ENCODE assay signal across 19 cellular contexts in genomic region chr4:181672751-181673150, GRCh38.
DNase-seq lines count a peak whose midpoint lies in the region; ATAC-seq, FAIRE-seq and TF ChIP-seq lines count a peak whose summit lies in the region.
"Had no signal": no experiment of that assay in that cellular context is flagged by ENCODE, and none has a peak within 500 bp of the region (broad histone marks: within the 10 kb centered on the region; RNA-seq: fewer than 3 reads in every experiment).

No MANE protein-coding gene starts in this region.

- ATAC-seq in A549 (no peak), GM23338 (no peak)
- ATAC-seq: CD8-positive, alpha-beta T cell had no signal

- no peaks in the 10 kb centered on the region for H3K79me2 ChIP-seq in GM23338 (replicated peaks; ENCODE audit: insufficient read depth)

- no peaks in the 10 kb centered on the region for H3K9me2 ChIP-seq in GM23338 (ENCODE audit: insufficient read depth)

- H3K4me1 Mint-ChIP-seq in GM23338, result no peaks in the 10 kb centered on the region
- H3K4me1 Mint-ChIP-seq: B cell; CD4-positive, CD25-positive, alpha-beta regulatory T cell had no signal

- H3K4me1 ChIP-seq in A549 (no peaks in the 10 kb centered on the region), GM23338 (ENCODE audit: insufficient read depth) (no peaks in the 10 kb centered on the region), esophagus squamous epithelium (no peaks in the 10 kb centered on the region)
- H3K4me1 ChIP-seq: BLaER1, Caco-2 had no signal

- POLR2A ChIA-PET in A549 (lab: Yijun Ruan, JAX), result no interaction called here

- no peak overlapping the region for H2AFZ ChIP-seq in GM23338

- TF ChIP-seq EP300 in A549 (IDR thresholded peaks at IDR 0.05), result no peak

- no peak overlapping the region for H3K4me3 ChIP-seq in A549
- no peak overlapping the region for H3K4me3 ChIP-seq in GM23338
- H3K4me3 ChIP-seq in esophagus squamous epithelium, result no peak overlapping the region
- H3K4me3 ChIP-seq: BLaER1 had no signal

- peak overlapping the region; percentile 77; the same call in 1 of the 2 replicates for H3K27ac Mint-ChIP-seq in GM23338
- H3K27ac Mint-ChIP-seq: B cell; CD4-positive, CD25-positive, alpha-beta regulatory T cell; CD8-positive, alpha-beta T cell had no signal

- no peaks in the 10 kb centered on the region for H3K36me3 Mint-ChIP-seq in GM23338 (ENCODE audit: low read depth)
- H3K36me3 Mint-ChIP-seq: CD4-positive, CD25-positive, alpha-beta regulatory T cell; CD8-positive, alpha-beta T cell had no signal

- no peak overlapping the region for H3K27ac ChIP-seq in A549
- H3K27ac ChIP-seq in GM23338 (ENCODE audit: low read depth), result no peak overlapping the region
- H3K27ac ChIP-seq in esophagus squamous epithelium, result no peak overlapping the region
- H3K27ac ChIP-seq: BLaER1, C4-2B had no signal

- 10% methylated on average over 2 of the region's 2 CpGs for WGBS in A549 (ENCODE audit: missing lambda C conversion rate)
- WGBS in esophagus squamous epithelium, 2 donors, result 77 to 85% methylated on average over 2 of the region's 2 CpGs

- TF ChIP-seq RAD21 in A549 (conservative IDR thresholded peaks at IDR 0.05 in 1 of 2, IDR thresholded peaks at IDR 0.05 in 1 of 2), result no peak

- H3K4me2 ChIP-seq in A549, result no peak overlapping the region
- no peak overlapping the region for H3K4me2 ChIP-seq in GM23338
- H3K4me2 ChIP-seq: BLaER1 had no signal

- no peaks in the 10 kb centered on the region for H3K27me3 Mint-ChIP-seq in GM23338 (ENCODE audit: insufficient read depth, low read depth, poor library complexity)
- H3K27me3 Mint-ChIP-seq: B cell; CD4-positive, CD25-positive, alpha-beta regulatory T cell had no signal

- H3K9me3 Mint-ChIP-seq in GM23338, result no peaks in the 10 kb centered on the region

- H3K36me3 ChIP-seq in GM23338 (ENCODE audit: insufficient read depth) (no peaks in the 10 kb centered on the region), esophagus squamous epithelium (no peaks in the 10 kb centered on the region)
- H3K36me3 ChIP-seq: BLaER1 had no signal

- CTCF ChIA-PET in A549 (lab: Yijun Ruan, JAX), result interaction anchor here (0.6 kb wide), 1 partner anchor 10 kb away, joined by 3 read pairs; no protein-coding TSS in a partner anchor

- no peaks in the 10 kb centered on the region for H3K9me3 ChIP-seq in A549
- no peaks in the 10 kb centered on the region for H3K9me3 ChIP-seq in esophagus squamous epithelium
- H3K9me3 ChIP-seq: BLaER1, Caco-2 had no signal

- DNase-seq in A549 (ENCODE audit: low read depth in 1 of 2, low spot score in 1 of 2), result no peak
- no peak for DNase-seq in GM23338 (ENCODE audit: low spot score)
- peak; percentile 52 for DNase-seq in SK-MEL-5 (ENCODE audit: low read depth, low spot score)
- no peak for DNase-seq in DMS79 (lab: John Stamatoyannopoulos, UW)
- DNase-seq in esophagus squamous epithelium (lab: John Stamatoyannopoulos, UW), result no peak
- DNase-seq in NCI-H2171 (lab: John Stamatoyannopoulos, UW), result no peak
- DNase-seq: Caco-2; CD4-positive, CD25-positive, alpha-beta regulatory T cell; CD8-positive, alpha-beta T cell; DMS153; GF-D8; GOT3; H7; HCEC 1CT had no signal

- H3K4me3 Mint-ChIP-seq in GM23338, result no peak overlapping the region
- H3K4me3 Mint-ChIP-seq: B cell; CD4-positive, CD25-positive, alpha-beta regulatory T cell; CD8-positive, alpha-beta T cell had no signal

- no peaks in the 10 kb centered on the region for H3F3A ChIP-seq in GM23338 (replicated peaks; ENCODE audit: low read depth)

- H3K27me3 ChIP-seq in GM23338 (ENCODE audit: insufficient read depth), result no peaks in the 10 kb centered on the region
- no peaks in the 10 kb centered on the region for H3K27me3 ChIP-seq in esophagus squamous epithelium
- H3K27me3 ChIP-seq: BLaER1 had no signal

- TF ChIP-seq CTCF in A549 (IDR thresholded peaks at IDR 0.05) (no peak), GM23338 (conservative IDR thresholded peaks at IDR 0.05; ENCODE audit: low read depth in 2 of 2) (no peak), esophagus squamous epithelium (IDR thresholded peaks at IDR 0.05) (no peak)

- TF ChIP-seq POLR2A in A549 (IDR thresholded peaks at IDR 0.05; ENCODE audit: low read length), result no peak
- no peak for TF ChIP-seq POLR2A in esophagus squamous epithelium (IDR thresholded peaks at IDR 0.05)

- H4K20me1 ChIP-seq in GM23338 (replicated peaks; ENCODE audit: insufficient read depth), result no peaks in the 10 kb centered on the region
- H4K20me1 ChIP-seq: BLaER1 had no signal

- in situ Hi-C loops in SK-MEL-5 (cut with HindIII; ENCODE audit: low pct_unique_long_range_greater_than_20kb, low sequenced_read_pairs), result no loop called here

- FAIRE-seq in A549 (lab: Jason Lieb, UNC), result no peak
- FAIRE-seq: GM12891, GM18507 had no signal

- intact Hi-C loops in esophagus squamous epithelium (cut with DNase I), result no loop called here

TF ChIP-seq in A549, 52 proteins besides CTCF, POLR2A, EP300 and RAD21:
- TF ChIP-seq CEBPB (IDR thresholded peaks at IDR 0.05) (no peak), TFCP2L1 (CRISPR knock-in tag; IDR thresholded peaks at IDR 0.05) (no peak), CHD2 (IDR thresholded peaks at IDR 0.05; ENCODE audit: low read length, partially characterized antibody) (no peak), NFE2L2 (conservative IDR thresholded peaks at IDR 0.05; ENCODE audit: low read length) (no peak), MAFK (IDR thresholded peaks at IDR 0.05; ENCODE audit: partially characterized antibody) (peak; percentile 74)

TF ChIP-seq in GM23338, 12 proteins besides CTCF, POLR2A, EP300 and RAD21 (continues in another document):
- no peak for TF ChIP-seq JUNB (IDR thresholded peaks at IDR 0.05; ENCODE audit: unreplicated experiment)
- TF ChIP-seq NANOG (IDR thresholded peaks at IDR 0.05; ENCODE audit: borderline replicate concordance), result no peak
- no peak for TF ChIP-seq CREB1 (CRISPR knock-in tag; IDR thresholded peaks at IDR 0.05; ENCODE audit: low read depth)
- TF ChIP-seq EZH2phosphoT487 (IDR thresholded peaks at IDR 0.05; ENCODE audit: unreplicated experiment), result no peak
- TF ChIP-seq ZNF462 (CRISPR knock-in tag; IDR thresholded peaks at IDR 0.05), result no peak
- no peak for TF ChIP-seq ZNF114 (CRISPR knock-in tag; IDR thresholded peaks at IDR 0.05)
- no peak for TF ChIP-seq EZH2 (IDR thresholded peaks at IDR 0.05; ENCODE audit: low read depth, unreplicated experiment)
- TF ChIP-seq STAT1 (IDR thresholded peaks at IDR 0.05; ENCODE audit: unreplicated experiment), result no peak
